27 cellular contexts compared by ENCODE assay signal in genomic region chr2:115887209-115887776, GRCh38.
"Had no signal": no experiment of that assay in that cellular context is flagged by ENCODE, and none has a peak within 500 bp of the region (broad histone marks: within the 10 kb centered on the region; RNA-seq: fewer than 3 reads in every experiment).

No MANE protein-coding gene starts in this region.

- H3K4me3 ChIP-seq: stomach, suprapubic skin, testis, thoracic aorta, thyroid gland, tibial artery, tibial nerve, transverse colon, upper lobe of left lung, upper lobe of right lung, uterus, vagina had no signal

- H3K9me3 ChIP-seq: testis, thoracic aorta, thyroid gland, upper lobe of right lung, uterus, vagina had no signal

- FAIRE-seq: urothelium cell line had no signal

- H3K27ac ChIP-seq: stomach, suprapubic skin, testis, thoracic aorta, thyroid gland, tibial artery, tibial nerve, transverse colon, upper lobe of left lung, upper lobe of right lung, uterus, vagina had no signal

- H3K27me3 ChIP-seq: stomach, suprapubic skin, testis, thyroid gland, tibial artery, tibial nerve, transverse colon, upper lobe of left lung, upper lobe of right lung, uterus, vagina had no signal

- H3K4me1 ChIP-seq: stomach, suprapubic skin, testis, thyroid gland, tibial artery, tibial nerve, transverse colon, upper lobe of left lung, upper lobe of right lung, uterus, vagina had no signal

- DNase-seq: stimulated activated CD4-positive, alpha-beta T cell treated with anti-CD3 and anti-CD28 coated beads, Interleukin-2, amount 100 ng/mL, for 48 hours; stimulated activated CD4-positive, alpha-beta T cell treated with anti-CD3 and anti-CD28 coated beads, Interleukin-4, amount 100 ng/mL, for 1 hour; stimulated activated CD4-positive, alpha-beta T cell treated with anti-CD3 and anti-CD28 coated beads, Interleukin-4, amount 100 ng/mL, for 24 hours; stimulated activated CD4-positive, alpha-beta T cell treated with anti-CD3 and anti-CD28 coated beads, Interleukin-4, amount 100 ng/mL, for 4 hours; stimulated activated CD8-positive, alpha-beta memory T cell treated with anti-CD3 and anti-CD28 coated beads, Interleukin-4, amount 100 ng/mL, for 48 hours; stimulated activated naive B cell treated with anti-CD40 and anti-IgM and Interleukin-4, amounts not matched to agents 10 μg/mL and 1 μg/mL and 100 μg/mL, for 72 hours; stimulated activated naive CD4-positive, alpha-beta T cell; stimulated activated naive CD4-positive, alpha-beta T cell treated with Interleukin-2 at 50 U/mL for 16 hours; stimulated activated naive CD8-positive, alpha-beta T cell treated with anti-CD3 and anti-CD28 coated beads, Interleukin-15, amount 100 ng/mL, for 72 hours; stimulated activated naive CD8-positive, alpha-beta T cell treated with anti-CD3 and anti-CD28 coated beads, Interleukin-15, Interleukin-2, amounts not matched to agents 100 U/mL and 50 U/mL, for 24 hours; stomach; substantia nigra; testis; thyroid gland; tibial artery; transverse colon; trophoblast cell; upper lobe of left lung; upper lobe of right lung; uterus had no signal

- H3K36me3 ChIP-seq: stomach, suprapubic skin, thoracic aorta, thyroid gland, tibial artery, tibial nerve, transverse colon, upper lobe of left lung, upper lobe of right lung, uterus, vagina had no signal

- ATAC-seq: stimulated activated effector memory CD8-positive, alpha-beta T cell treated with anti-CD3 and anti-CD28 coated beads, Interleukin-12 subunit alpha, Interleukin-12 subunit beta, amount 100 ng/mL, for 72 hours; stimulated activated memory B cell treated with anti-CD40 and anti-IgM and Interleukin-4, amounts not matched to agents 10 μg/mL and 1 μg/mL and 100 μg/mL, for 72 hours; stimulated activated naive B cell treated with anti-CD40 and anti-IgM and Interleukin-4, amounts not matched to agents 10 μg/mL and 1 μg/mL and 100 μg/mL, for 72 hours; stimulated activated naive CD8-positive, alpha-beta T cell treated with anti-CD3 and anti-CD28 coated beads, Interleukin-15, amount 100 ng/mL, for 72 hours; stimulated activated naive CD8-positive, alpha-beta T cell treated with anti-CD3 and anti-CD28 coated beads, Interleukin-15, Interleukin-2, amounts not matched to agents 100 U/mL and 50 U/mL, for 24 hours; upper lobe of right lung had no signal
